In the genomic region with DNA sequence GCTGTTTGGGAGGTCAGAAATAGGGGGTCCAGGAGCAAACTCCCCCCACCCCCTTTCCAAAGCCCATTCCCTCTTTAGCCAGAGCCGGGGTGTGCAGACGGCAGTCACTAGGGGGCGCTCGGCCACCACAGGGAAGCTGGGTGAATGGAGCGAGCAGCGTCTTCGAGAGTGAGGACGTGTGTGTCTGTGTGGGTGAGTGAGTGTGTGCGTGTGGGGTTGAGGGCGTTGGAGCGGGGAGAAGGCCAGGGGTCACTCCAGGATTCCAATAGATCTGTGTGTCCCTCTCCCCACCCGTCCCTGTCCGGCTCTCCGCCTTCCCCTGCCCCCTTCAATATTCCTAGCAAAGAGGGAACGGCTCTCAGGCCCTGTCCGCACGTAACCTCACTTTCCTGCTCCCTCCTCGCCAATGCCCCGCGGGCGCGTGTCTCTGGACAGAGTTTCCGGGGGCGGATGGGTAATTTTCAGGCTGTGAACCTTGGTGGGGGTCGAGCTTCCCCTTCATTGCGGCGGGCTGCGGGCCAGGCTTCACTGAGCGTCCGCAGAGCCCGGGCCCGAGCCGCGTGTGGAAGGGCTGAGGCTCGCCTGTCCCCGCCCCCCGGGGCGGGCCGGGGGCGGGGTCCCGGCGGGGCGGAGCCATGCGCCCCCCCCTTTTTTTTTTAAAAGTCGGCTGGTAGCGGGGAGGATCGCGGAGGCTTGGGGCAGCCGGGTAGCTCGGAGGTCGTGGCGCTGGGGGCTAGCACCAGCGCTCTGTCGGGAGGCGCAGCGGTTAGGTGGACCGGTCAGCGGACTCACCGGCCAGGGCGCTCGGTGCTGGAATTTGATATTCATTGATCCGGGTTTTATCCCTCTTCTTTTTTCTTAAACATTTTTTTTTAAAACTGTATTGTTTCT, we compare ENCODE assay signal across 8 cellular contexts. TPM values are rescaled to one million over a fixed set of nuclear protein-coding genes. Genes with fewer than 3 reads are reported as not detected.
DNase-seq lines count a peak whose midpoint lies in the region; ATAC-seq and TF ChIP-seq lines count a peak whose summit lies in the region.

Gene VEGFA, plus strand, starts transcription at position 686 of the 891 bp plus-strand sequence.

- H3K9ac ChIP-seq in neural cell (ENCODE audit: low read length) (peak within 1 kb of the TSS; percentile 43), stomach smooth muscle (ENCODE audit: low read length in 2 of 2) (peak within 1 kb of the TSS; percentile 80 to 100)

- peak; percentile 47 for ATAC-seq in GM23338
- ATAC-seq in RWPE2 (ENCODE audit: low read depth) = peak; percentile 72

- peak; percentile 92 for DNase-seq in EL
- peak; percentile 93 for DNase-seq in GM23338 (ENCODE audit: low spot score)
- DNase-seq in LNCaP clone FGC (ENCODE audit: low read depth) = peak; percentile 58
- DNase-seq in RWPE2 (ENCODE audit: low spot score) = peak; percentile 87
- peak; percentile 78 for DNase-seq in activated effector memory CD4-positive, alpha-beta T cell treated with Interleukin-2 at 50 U/mL for 16 hours
- peak; percentile 94 for DNase-seq in fibroblast of the aortic adventitia (ENCODE audit: low read depth)

- 0 out of 2 replicates have a peak, but pooled peaks cover 3% of the 10 kb centered on the region for H4K20me1 ChIP-seq in GM23338 (replicated peaks; ENCODE audit: insufficient read depth)
- H4K20me1 ChIP-seq in neural cell (ENCODE audit: insufficient read depth) = no peaks in the 10 kb centered on the region

- H3K4me2 ChIP-seq in GM23338 (peak within 1 kb of the TSS; percentile 100), neural cell (ENCODE audit: low read length) (peak within 1 kb of the TSS; percentile 66)

- H3K27me3 ChIP-seq in GM23338 (ENCODE audit: insufficient read depth) = no peaks in the 10 kb centered on the region
- H3K27me3 ChIP-seq in RWPE2 (ENCODE audit: insufficient read depth, poor library complexity, severe bottlenecking) = no peaks in the 10 kb centered on the region
- H3K27me3 ChIP-seq in neural cell (ENCODE audit: insufficient read depth, low read depth, low read length) = peaks cover 27% of the 10 kb centered on the region
- H3K27me3 ChIP-seq in stomach smooth muscle (ENCODE audit: control insufficient read depth in 1 of 2, insufficient read depth in 2 of 2, low read length in 2 of 2) = no peaks in the 10 kb centered on the region

- peak within 1 kb of the TSS; percentile 98 for H3K4me3 Mint-ChIP-seq in GM23338

- H3K27ac Mint-ChIP-seq in GM23338 = peak within 1 kb of the TSS; percentile 87

- H3K4me3 ChIP-seq in GM23338 = peak within 1 kb of the TSS; percentile 99
- peak within 1 kb of the TSS; percentile 95 for H3K4me3 ChIP-seq in LNCaP clone FGC (ENCODE audit: low read depth, low read length)
- H3K4me3 ChIP-seq in RWPE2 (ENCODE audit: severe bottlenecking) = peak within 1 kb of the TSS; percentile 81
- H3K4me3 ChIP-seq in fibroblast of the aortic adventitia (ENCODE audit: low read depth, low read length) = peak within 1 kb of the TSS; percentile 97
- H3K4me3 ChIP-seq in neural cell (ENCODE audit: low read length) = peak within 1 kb of the TSS; percentile 67
- H3K4me3 ChIP-seq in stomach smooth muscle (ENCODE audit: low read length in 2 of 2) = peak within 1 kb of the TSS; percentile 68 to 93

- TF ChIP-seq EP300 in neural cell (conservative IDR thresholded peaks at IDR 0.05; ENCODE audit: poor library complexity, severe bottlenecking) = peak; percentile 13

- H3K4me1 ChIP-seq in GM23338 (ENCODE audit: insufficient read depth) = peaks cover 40% of the 10 kb centered on the region
- H3K4me1 ChIP-seq in RWPE2 (ENCODE audit: insufficient read depth, poor library complexity, severe bottlenecking) = peaks cover 4% of the 10 kb centered on the region
- H3K4me1 ChIP-seq in stomach smooth muscle (ENCODE audit: control insufficient read depth, insufficient read depth, low read length) = peaks cover 43% of the 10 kb centered on the region

- no peaks in the 10 kb centered on the region for H3F3A ChIP-seq in GM23338 (replicated peaks; ENCODE audit: low read depth)
- H3F3A ChIP-seq in neural cell (ENCODE audit: insufficient read depth, low read length, poor library complexity, severe bottlenecking) = no peaks in the 10 kb centered on the region

- 0 out of 2 replicates have a peak, but pooled peaks cover 3% of the 10 kb centered on the region for H3K9me2 ChIP-seq in GM23338 (ENCODE audit: insufficient read depth)
- no peaks in the 10 kb centered on the region for H3K9me2 ChIP-seq in neural cell (ENCODE audit: insufficient read depth, low read length)

- peaks cover 3% of the 10 kb centered on the region; the same call in 1 of the 3 replicates for H3K9me3 Mint-ChIP-seq in GM23338

- peaks cover 29% of the 10 kb centered on the region for H3K27me3 Mint-ChIP-seq in GM23338 (ENCODE audit: insufficient read depth, low read depth, poor library complexity)

- H3K36me3 ChIP-seq in GM23338 (ENCODE audit: insufficient read depth) (no peaks in the 10 kb centered on the region), RWPE2 (ENCODE audit: low read depth) (peaks cover 38% of the 10 kb centered on the region), neural cell (ENCODE audit: insufficient read depth, low read length) (no peaks in the 10 kb centered on the region), stomach smooth muscle (ENCODE audit: control insufficient read depth in 2 of 2, insufficient read depth in 2 of 2, low read length in 2 of 2) (no peaks in the 10 kb centered on the region)

- H2AFZ ChIP-seq in GM23338 = peak within 1 kb of the TSS; percentile 89
- H2AFZ ChIP-seq in neural cell (ENCODE audit: low read depth, low read length) = no peak within 1 kb of the TSS

- TF ChIP-seq RAD21 in neural cell (conservative IDR thresholded peaks at IDR 0.05) = peak; percentile 99

- H3K36me3 Mint-ChIP-seq in GM23338 (ENCODE audit: low read depth) = peaks cover 19% of the 10 kb centered on the region

- H3K9me3 ChIP-seq in RWPE2 (ENCODE audit: severe bottlenecking) = no peaks in the 10 kb centered on the region
- H3K9me3 ChIP-seq in neural cell (ENCODE audit: low read length) = no peaks in the 10 kb centered on the region
- H3K9me3 ChIP-seq in stomach smooth muscle (ENCODE audit: control insufficient read depth in 2 of 2, low read length in 2 of 2) = no peaks in the 10 kb centered on the region

- peaks cover 41% of the 10 kb centered on the region for H3K4me1 Mint-ChIP-seq in GM23338

- peak; percentile 98 for TF ChIP-seq CTCF in GM23338 (conservative IDR thresholded peaks at IDR 0.05; ENCODE audit: low read depth in 2 of 2)
- peak; percentile 96 for TF ChIP-seq CTCF in LNCaP clone FGC (IDR thresholded peaks at IDR 0.05; ENCODE audit: control insufficient read depth, extremely low read depth, insufficient read depth)
- peak; percentile 98 for TF ChIP-seq CTCF in RWPE2 (IDR thresholded peaks at IDR 0.05; ENCODE audit: poor library complexity, severe bottlenecking)
- peak; percentile 97 for TF ChIP-seq CTCF in fibroblast of the aortic adventitia (IDR thresholded peaks at IDR 0.05; ENCODE audit: insufficient read depth, low read length)
- peak; percentile 98 for TF ChIP-seq CTCF in neural cell (IDR thresholded peaks at IDR 0.05; ENCODE audit: poor library complexity, severe bottlenecking)

- H3K27ac ChIP-seq in GM23338 (ENCODE audit: low read depth) (peak within 1 kb of the TSS; percentile 78; the same call in 1 of the 2 replicates), RWPE2 (ENCODE audit: poor library complexity, severe bottlenecking) (peak within 1 kb of the TSS; percentile 83), neural cell (ENCODE audit: low read length) (no peak within 1 kb of the TSS), stomach smooth muscle (ENCODE audit: low read length) (peak within 1 kb of the TSS; percentile 93)

- H3K79me2 ChIP-seq in GM23338 (replicated peaks; ENCODE audit: insufficient read depth) (peaks cover 35% of the 10 kb centered on the region), neural cell (replicated peaks; ENCODE audit: insufficient read depth, low read length) (peaks cover 13% of the 10 kb centered on the region)

TF ChIP-seq in GM23338, 12 proteins besides CTCF, POLR2A, EP300 and RAD21 (continues in another document):
- TF ChIP-seq POLR2AphosphoS5 (IDR thresholded peaks at IDR 0.05; ENCODE audit: low read depth) = peak; percentile 94
- no peak for TF ChIP-seq ZNF114 (CRISPR knock-in tag; IDR thresholded peaks at IDR 0.05)
- TF ChIP-seq NANOG (IDR thresholded peaks at IDR 0.05; ENCODE audit: borderline replicate concordance) = no peak
- TF ChIP-seq JUNB (IDR thresholded peaks at IDR 0.05; ENCODE audit: unreplicated experiment) = no peak
- peak; percentile 41 for TF ChIP-seq CREB1 (CRISPR knock-in tag; IDR thresholded peaks at IDR 0.05; ENCODE audit: low read depth)

TF ChIP-seq in neural cell, 6 proteins besides CTCF, POLR2A, EP300 and RAD21:
- TF ChIP-seq MXI1 (conservative IDR thresholded peaks at IDR 0.05; ENCODE audit: poor library complexity, severe bottlenecking) (peak; percentile 71), POLR2AphosphoS5 (IDR thresholded peaks at IDR 0.05) (no peak), SMC3 (conservative IDR thresholded peaks at IDR 0.05; ENCODE audit: poor library complexity) (peak; percentile 97)
TF ChIP-seq in neural cell: peak in this region for 2.

RNA-seq across cellular contexts. Expression of gene VEGFA, which starts in this region (rescaled TPM):
- 55.9 and 61.1 TPM in 2 replicates for total RNA-seq in GM23338 (2014; rRNA removed; shearing (Covaris generic))
- 10.9 and 13.3 TPM in 2 replicates for polyA plus RNA-seq in GM23338 (2016; fragmentation: Nextera tagmentation; extraction: Ambion mirVana)
- total RNA-seq in fibroblast of the aortic adventitia (ENCODE audit: low replicate concordance) = 98.9 and 163 TPM in 2 replicates
- polyA plus RNA-seq in neural cell = 7.3 and 7.4 TPM in 2 replicates
- polyA minus RNA-seq in neural cell = 4.1 and 4.9 TPM in 2 replicates
